8 cellular contexts compared by ENCODE assay signal in genomic region chr11:86743223-86744118, GRCh38. TPM values are rescaled to one million over a fixed set of nuclear protein-coding genes. Genes with fewer than 3 reads are reported as not detected.
A peak's percentile ranks its signal among the peaks of the same experiment; 100 is the strongest.
DNase-seq lines count a peak whose midpoint lies in the region; ATAC-seq and TF ChIP-seq lines count a peak whose summit lies in the region.

No MANE protein-coding gene starts in this region.

- H3K9me3 ChIP-seq in Peyer's patch: no peaks in the 10 kb centered on the region
- H3K9me3 ChIP-seq in naive thymus-derived CD4-positive, alpha-beta T cell (ENCODE audit: control insufficient read depth in 2 of 3, low read length in 3 of 3): no peaks in the 10 kb centered on the region

- H3K36me3 Mint-ChIP-seq in chondrocyte (ENCODE audit: low read depth): no peaks in the 10 kb centered on the region
- H3K36me3 Mint-ChIP-seq in naive thymus-derived CD4-positive, alpha-beta T cell: no peaks in the 10 kb centered on the region

- peaks cover 3% of the 10 kb centered on the region for H3K9me3 Mint-ChIP-seq in chondrocyte (ENCODE audit: low read depth)
- peaks cover 0 to 2% (median 0%) of the 10 kb centered on the region in 11 donors for H3K9me3 Mint-ChIP-seq in naive thymus-derived CD4-positive, alpha-beta T cell

- 74% methylated on average over 7 of the region's 7 CpGs for WGBS in urinary bladder

- intact Hi-C loops in naive thymus-derived CD4-positive, alpha-beta T cell (cut with micrococcal nuclease): no loop called here

- H3K27me3 Mint-ChIP-seq in chondrocyte (ENCODE audit: low read depth): no peaks in the 10 kb centered on the region
- peaks cover 3 to 6% (median 5%) of the 10 kb centered on the region in 5 donors for H3K27me3 Mint-ChIP-seq in naive thymus-derived CD4-positive, alpha-beta T cell

- H3K27me3 ChIP-seq in Peyer's patch: no peaks in the 10 kb centered on the region
- H3K27me3 ChIP-seq in naive thymus-derived CD4-positive, alpha-beta T cell (ENCODE audit: control insufficient read depth in 2 of 2, insufficient read depth in 2 of 2, low read length in 2 of 2): no peaks in the 10 kb centered on the region

- CTCF ChIA-PET in naive thymus-derived CD4-positive, alpha-beta T cell (lab: Charles Lee): no interaction called here

- peak overlapping the region; percentile 23 for H3K4me3 Mint-ChIP-seq in chondrocyte (ENCODE audit: unreplicated experiment)
- no peak overlapping the region for H3K4me3 Mint-ChIP-seq in naive thymus-derived CD4-positive, alpha-beta T cell

- DNase-seq in activated T-cell treated with anti-CD3 and anti-CD28 coated beads for 24 hours (ENCODE audit: low read depth) (peak; percentile 52), Peyer's patch (peak in 1 of 3 donors; percentile 49), chondrocyte (ENCODE audit: low spot score) (no peak), cerebellum (ENCODE audit: low spot score) (no peak), activated gamma-delta T cell treated with Interleukin-2 at 50 U/mL for 16 hours (no peak)
- DNase-seq in activated T-cell treated with anti-CD3 and anti-CD28 coated beads, Interleukin-2, amount 50 U/mL, for 1 hour: no peak
- peak in 1 of 9 donors; percentile 57 for DNase-seq in naive thymus-derived CD4-positive, alpha-beta T cell

- no peak for TF ChIP-seq CTCF in Peyer's patch (IDR thresholded peaks at IDR 0.05)
- peak; percentile 23 for TF ChIP-seq CTCF in chondrocyte (IDR thresholded peaks at IDR 0.05)

- peak; percentile 45 for ATAC-seq in naive thymus-derived CD4-positive, alpha-beta T cell

- H3K27ac Mint-ChIP-seq in chondrocyte (ENCODE audit: unreplicated experiment): peak overlapping the region; percentile 100
- H3K27ac Mint-ChIP-seq in naive thymus-derived CD4-positive, alpha-beta T cell: peak overlapping the region in 1 of 9 donors; percentile 39

- no peak for TF ChIP-seq POLR2A in Peyer's patch (IDR thresholded peaks at IDR 0.05)

- H3K4me1 ChIP-seq in Peyer's patch: peaks cover 0 to 27% (median 0%) of the 10 kb centered on the region in 4 donors
- H3K4me1 ChIP-seq in naive thymus-derived CD4-positive, alpha-beta T cell (ENCODE audit: control insufficient read depth in 2 of 2, insufficient read depth in 2 of 2, low read length in 2 of 2): no peaks in the 10 kb centered on the region
- peaks cover 3% of the 10 kb centered on the region for H3K4me1 ChIP-seq in urinary bladder (ENCODE audit: insufficient read depth)

- H3K4me3 ChIP-seq in Peyer's patch (no peak overlapping the region), urinary bladder (ENCODE audit: low read depth, low read length) (no peak overlapping the region)
- H3K4me3 ChIP-seq in naive thymus-derived CD4-positive, alpha-beta T cell (ENCODE audit: low read length): no peak overlapping the region

- peaks cover 98% of the 10 kb centered on the region for H3K4me1 Mint-ChIP-seq in chondrocyte (ENCODE audit: low read depth)
- H3K4me1 Mint-ChIP-seq in naive thymus-derived CD4-positive, alpha-beta T cell: peaks cover 0 to 5% (median 0%) of the 10 kb centered on the region in 7 donors

- H3K27ac ChIP-seq in Peyer's patch: peak overlapping the region in 3 of 4 donors; percentile 17 to 82 (median 47)
- no peak overlapping the region for H3K27ac ChIP-seq in naive thymus-derived CD4-positive, alpha-beta T cell (ENCODE audit: low read depth, low read length)
- H3K27ac ChIP-seq in urinary bladder (ENCODE audit: low read depth): peak overlapping the region; percentile 30

- POLR2A ChIA-PET in naive thymus-derived CD4-positive, alpha-beta T cell (lab: Charles Lee): no interaction called here

- no peaks in the 10 kb centered on the region for H3K36me3 ChIP-seq in Peyer's patch
- H3K36me3 ChIP-seq in naive thymus-derived CD4-positive, alpha-beta T cell (ENCODE audit: control insufficient read depth in 2 of 3, insufficient read depth in 3 of 3, low read length in 3 of 3): no peaks in the 10 kb centered on the region
- no peaks in the 10 kb centered on the region for H3K36me3 ChIP-seq in urinary bladder (ENCODE audit: insufficient read depth)

RNA-seq across cellular contexts. Expression of gene PRSS23, which starts 56.9 kb away (rescaled TPM):
- total RNA-seq in Peyer's patch (10 to 100 TPM in 1 of 4 donors, 1 to 10 TPM in 3; 4.6 to 12.0 (median 8.5) TPM), chondrocyte (464 to 742 TPM (median 737 TPM) in 3 replicates), urinary bladder (169 TPM), cerebellum (7.3 TPM)
- 1 to 10 TPM in 3 of 5 experiments, under 1 TPM in 2; 0.24 to 9.7 (median 1.3) TPM for total RNA-seq in naive thymus-derived CD4-positive, alpha-beta T cell
- under 1 TPM; 0.07 to 0.54 TPM for polyA plus RNA-seq in naive thymus-derived CD4-positive, alpha-beta T cell
- polyA plus RNA-seq in urinary bladder: 146 TPM

Comparison
In these comparisons a context has a peak if more than half of its experiments do, and no peak if none do; other contexts are left out.
1. RNA of gene PRSS23, which starts 56.9 kb away (total RNA-seq): 464 to 742 TPM in chondrocyte and 169 TPM in urinary bladder (single experiment); 4.6 to 12.0 TPM in Peyer's patch, 7.3 TPM in cerebellum (single experiment) and 0.24 to 9.7 TPM in naive thymus-derived CD4-positive, alpha-beta T cell; every median in the first group is over 10 times any median in the second.